In the genomic region with DNA sequence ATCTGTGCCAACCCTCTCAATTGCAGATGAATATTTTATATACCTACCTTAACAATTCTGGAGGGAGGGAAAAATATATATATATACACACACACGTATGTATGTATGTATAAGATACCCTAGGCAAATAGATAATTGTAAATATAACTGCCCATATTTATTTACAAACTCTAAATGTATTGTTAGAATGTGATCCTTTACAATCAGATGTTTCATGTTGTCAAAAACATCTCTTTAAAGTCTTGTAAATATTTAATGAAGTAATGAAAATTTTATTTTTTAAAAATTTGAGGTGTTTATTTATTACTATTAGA, we compare ENCODE assay signal across 14 cellular contexts. TPM values are rescaled to one million over a fixed set of nuclear protein-coding genes. Genes with fewer than 3 reads are reported as not detected.
DNase-seq lines count a peak whose midpoint lies in the region; ATAC-seq and TF ChIP-seq lines count a peak whose summit lies in the region.
"Had no signal": no experiment of that assay in that cellular context is flagged by ENCODE, and none has a peak within 500 bp of the region (broad histone marks: within the 10 kb centered on the region; RNA-seq: fewer than 3 reads in every experiment).

No MANE protein-coding gene starts in this region.

- H3K9me2 ChIP-seq in SK-N-SH: no peaks in the 10 kb centered on the region

- H4K20me1 ChIP-seq in SK-N-SH (ENCODE audit: insufficient read depth): peaks cover 82% of the 10 kb centered on the region

- H3K27ac ChIP-seq in SK-N-SH (ENCODE audit: low read depth in 2 of 2, low read length in 1 of 2) (no peak overlapping the region), RWPE2 (ENCODE audit: poor library complexity, severe bottlenecking) (peak overlapping the region; percentile 42), colonic mucosa (peak overlapping the region; percentile 13), spleen (peak overlapping the region in 7 of 8 donors; percentile 56 to 84 (median 77))

- H3K9ac ChIP-seq in SK-N-SH (no peak overlapping the region), colonic mucosa (ENCODE audit: low read depth in 2 of 2, low read length in 2 of 2) (no peak overlapping the region)

- WGBS in SK-N-SH (ENCODE audit: low lambda C conversion rate): 41% methylated on average over 1 of the region's 1 CpG
- 29 to 55% (median 47%) methylated on average over 1 of the region's 1 CpG for WGBS in spleen, 5 donors

- H3K4me1 ChIP-seq in SK-N-SH (ENCODE audit: control insufficient read depth in 1 of 2, insufficient read depth in 2 of 2, low read depth in 1 of 2, low read length in 1 of 2) (peaks cover 0 to 14% of the 10 kb centered on the region in 2 experiments; a peak in 2 of 4 replicates), RWPE2 (ENCODE audit: insufficient read depth, poor library complexity, severe bottlenecking) (peaks cover 27% of the 10 kb centered on the region), colonic mucosa (peaks cover 5% of the 10 kb centered on the region), spleen (peaks cover 71 to 100% (median 99%) of the 10 kb centered on the region in 6 donors)
- H3K4me1 ChIP-seq: Caco-2 had no signal

- peak overlapping the region; percentile 30; the same call in 1 of the 2 replicates for H3K4me2 ChIP-seq in SK-N-SH

- no peak overlapping the region for H2AFZ ChIP-seq in SK-N-SH (ENCODE audit: low read depth)

- POLR2A ChIA-PET in SK-N-SH (lab: Yijun Ruan, JAX): no interaction called here

- H3K4me3 ChIP-seq in SK-N-SH (ENCODE audit: low read depth in 2 of 2, low read length in 1 of 2) (no peak overlapping the region), RWPE2 (ENCODE audit: severe bottlenecking) (no peak overlapping the region), colonic mucosa (no peak overlapping the region), spleen (peak overlapping the region in 1 of 8 donors; percentile 31)
- H3K4me3 ChIP-seq: Peyer's patch, skin epidermis had no signal

- peaks cover 99% of the 10 kb centered on the region for H3K79me2 ChIP-seq in SK-N-SH (ENCODE audit: insufficient read depth)

- H3K36me3 ChIP-seq in SK-N-SH (replicated peaks in 1 of 2; ENCODE audit: control insufficient read depth in 1 of 2, insufficient read depth in 2 of 2, low read length in 1 of 2) (peaks cover 0 to 3% of the 10 kb centered on the region in 2 experiments), RWPE2 (ENCODE audit: low read depth) (peaks cover 4% of the 10 kb centered on the region; the same call in 1 of the 2 replicates), colonic mucosa (no peaks in the 10 kb centered on the region), spleen (no peaks in the 10 kb centered on the region)
- H3K36me3 ChIP-seq: Peyer's patch had no signal

- H3K27me3 ChIP-seq in SK-N-SH (ENCODE audit: insufficient read depth): no peaks in the 10 kb centered on the region
- no peaks in the 10 kb centered on the region for H3K27me3 ChIP-seq in RWPE2 (ENCODE audit: insufficient read depth, poor library complexity, severe bottlenecking)
- no peaks in the 10 kb centered on the region for H3K27me3 ChIP-seq in colonic mucosa
- no peaks in the 10 kb centered on the region for H3K27me3 ChIP-seq in spleen (replicated peaks in 1 of 7)
- H3K27me3 ChIP-seq: Peyer's patch had no signal

- intact Hi-C loops in colonic mucosa (cut with DNase I) (loop anchor here (2.0 to 10.0 kb wide), 2 partner anchors 75 to 493 kb away; no protein-coding TSS in a partner anchor), spleen (cut with DNase I; ENCODE audit: low total_unique reads) (no loop called here)

- H3K9me3 ChIP-seq in SK-N-SH (no peaks in the 10 kb centered on the region), RWPE2 (ENCODE audit: severe bottlenecking) (no peaks in the 10 kb centered on the region), colonic mucosa (no peaks in the 10 kb centered on the region), spleen (no peaks in the 10 kb centered on the region)
- H3K9me3 ChIP-seq: Caco-2, Peyer's patch had no signal

- no peak for TF ChIP-seq RAD21 in SK-N-SH (IDR thresholded peaks at IDR 0.05; ENCODE audit: low read length)

- no peak for TF ChIP-seq EP300 in SK-N-SH (IDR thresholded peaks at IDR 0.05; ENCODE audit: borderline replicate concordance in 1 of 2, low read depth in 1 of 2, low read length in 1 of 2)

- TF ChIP-seq CTCF in SK-N-SH (IDR thresholded peaks at IDR 0.05): no peak
- TF ChIP-seq CTCF in RWPE2 (IDR thresholded peaks at IDR 0.05; ENCODE audit: poor library complexity, severe bottlenecking): peak; percentile 59
- TF ChIP-seq CTCF in colonic mucosa (IDR thresholded peaks at IDR 0.05): peak; percentile 7
- TF ChIP-seq CTCF in spleen (IDR thresholded peaks at IDR 0.05 in 8 of 11, conservative IDR thresholded peaks at IDR 0.05 in 3 of 11): peak in 2 of 11 experiments; percentile 11 to 12

- no peaks in the 10 kb centered on the region for H3F3A ChIP-seq in SK-N-SH (replicated peaks; ENCODE audit: insufficient read depth)

- CTCF ChIA-PET in SK-N-SH (lab: Yijun Ruan, JAX): interaction anchor here (0.7 to 2.0 kb wide), 14 partner anchors 9 to 368 kb away, joined by 3 to 15 read pairs (median 4); partner anchors contain the start of gene ANKRD12

- no peak; the same call in 2 of the 3 replicates for ATAC-seq in SK-N-SH treated with all-trans-retinoic acid at 6 μM for 48 hours
- ATAC-seq in RWPE2 (ENCODE audit: low read depth): no peak
- no peak for ATAC-seq in HG02973 (IDR thresholded peaks at IDR 0.05; ENCODE audit: unreplicated experiment)
- no peak for ATAC-seq in GM21423 (IDR thresholded peaks at IDR 0.05; ENCODE audit: unreplicated experiment)
- no peak for ATAC-seq in GM18870 (IDR thresholded peaks at IDR 0.05; ENCODE audit: unreplicated experiment)

- DNase-seq in SK-N-SH (no peak), RWPE2 (ENCODE audit: low spot score) (no peak), colonic mucosa (no peak), spleen (no peak)
- DNase-seq: activated B cell treated with CpG ODN at 0.5 μM for 24 hours; activated CD8-positive, alpha-beta memory T cell treated with anti-CD3 and anti-CD28 coated beads, Interleukin-2, amount 50 U/mL, for 48 hours; NCI-H187 had no signal

- no peak for TF ChIP-seq POLR2A in spleen (IDR thresholded peaks at IDR 0.05)

TF ChIP-seq in SK-N-SH, 30 proteins besides CTCF, POLR2A, EP300 and RAD21 (continues in another document):
- TF ChIP-seq NRF1 (IDR thresholded peaks at IDR 0.05; ENCODE audit: low read depth, low read length): no peak
- TF ChIP-seq, protein P1, sequence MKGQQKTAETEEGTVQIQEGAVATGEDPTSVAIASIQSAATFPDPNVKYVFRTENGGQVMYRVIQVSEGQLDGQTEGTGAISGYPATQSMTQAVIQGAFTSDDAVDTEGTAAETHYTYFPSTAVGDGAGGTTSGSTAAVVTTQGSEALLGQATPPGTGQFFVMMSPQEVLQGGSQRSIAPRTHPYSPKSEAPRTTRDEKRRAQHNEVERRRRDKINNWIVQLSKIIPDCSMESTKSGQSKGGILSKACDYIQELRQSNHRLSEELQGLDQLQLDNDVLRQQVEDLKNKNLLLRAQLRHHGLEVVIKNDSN (IDR thresholded peaks at IDR 0.05; ENCODE audit: borderline replicate concordance, low read depth): no peak
- no peak for TF ChIP-seq POLR2AphosphoS5 (IDR thresholded peaks at IDR 0.05; ENCODE audit: low read depth, low read length)

TF ChIP-seq in SK-N-SH treated with all-trans-retinoic acid at 6 μM for 48 hours, 23 proteins besides CTCF, POLR2A, EP300 and RAD21:
- TF ChIP-seq SNAI2 (CRISPR knock-in tag; IDR thresholded peaks at IDR 0.05): no peak
- TF ChIP-seq CSDC2 (CRISPR knock-in tag; IDR thresholded peaks at IDR 0.05): no peak

RNA-seq across cellular contexts. Expression of gene ANKRD12, which starts 11.6 kb away (rescaled TPM):
- polyA plus RNA-seq in SK-N-SH (2012; rRNA removed) (1.1 and 1.3 TPM in 2 replicates), spleen (10 to 100 TPM in 2 of 3 donors, 1 to 10 TPM in 1; 7.6 to 35.4 (median 15.9) TPM)
- 1.4 and 1.6 TPM in 2 replicates for polyA plus RNA-seq in SK-N-SH (2012; cell fraction: cytosol; rRNA removed)
- polyA plus RNA-seq in SK-N-SH (2012; cell fraction: nucleus; rRNA removed): 2.6 and 2.7 TPM in 2 replicates
- total RNA-seq in colonic mucosa (10 to 100 TPM; 27.9 to 55.7 TPM), spleen (100 to 1,000 TPM in 4 of 7 donors, 10 to 100 TPM in 3; 73.2 to 122 (median 100) TPM)

RNA-seq across cellular contexts. Expression of gene NDUFV2, which starts 45.7 kb away (rescaled TPM):
- polyA plus RNA-seq in SK-N-SH (2012; rRNA removed): 99.1 and 101 TPM in 2 replicates
- polyA plus RNA-seq in SK-N-SH (2012; cell fraction: cytosol; rRNA removed): 121 and 162 TPM in 2 replicates
- polyA plus RNA-seq in SK-N-SH (2012; cell fraction: nucleus; rRNA removed): 27.9 and 46.5 TPM in 2 replicates
- total RNA-seq in colonic mucosa: 100 to 1,000 TPM; 175 to 203 TPM
- total RNA-seq in spleen: 100 to 1,000 TPM in 2 of 7 donors, 10 to 100 TPM in 5; 89.8 to 108 (median 92.4) TPM
- polyA plus RNA-seq in spleen: 100 to 1,000 TPM; 157 to 175 (median 160) TPM

Comparison
In these comparisons a context has a peak if more than half of its experiments do, and no peak if none do; other contexts are left out.
1. H3K27ac ChIP-seq: peak in RWPE2 (single experiment), colonic mucosa (single experiment) and spleen (7 of 8); none in SK-N-SH (0 of 2).